ENCODE assay signal across 8 cellular contexts in genomic region chr5:88150747-88151146, GRCh38.
"Had no signal": no experiment of that assay in that cellular context is flagged by ENCODE, and none has a peak within 500 bp of the region (broad histone marks: within the 10 kb centered on the region; RNA-seq: fewer than 3 reads in every experiment).

No MANE protein-coding gene starts in this region.

- DNase-seq: H9, HCEC 1CT, HFFc6 had no signal

- FAIRE-seq: H1, H54 had no signal

- H3K4me3 ChIP-seq: GM23338 had no signal

- H3K27ac ChIP-seq: HL-60, KMS-11 had no signal

- H2AFZ ChIP-seq: GM23338 had no signal

- ATAC-seq: GM23338 had no signal

- H3K4me2 ChIP-seq: GM23338, KMS-11 had no signal

- H3K9ac ChIP-seq: KMS-11 had no signal
